Comparison of ENCODE assay signal across 1 cellular context in the genomic region with DNA sequence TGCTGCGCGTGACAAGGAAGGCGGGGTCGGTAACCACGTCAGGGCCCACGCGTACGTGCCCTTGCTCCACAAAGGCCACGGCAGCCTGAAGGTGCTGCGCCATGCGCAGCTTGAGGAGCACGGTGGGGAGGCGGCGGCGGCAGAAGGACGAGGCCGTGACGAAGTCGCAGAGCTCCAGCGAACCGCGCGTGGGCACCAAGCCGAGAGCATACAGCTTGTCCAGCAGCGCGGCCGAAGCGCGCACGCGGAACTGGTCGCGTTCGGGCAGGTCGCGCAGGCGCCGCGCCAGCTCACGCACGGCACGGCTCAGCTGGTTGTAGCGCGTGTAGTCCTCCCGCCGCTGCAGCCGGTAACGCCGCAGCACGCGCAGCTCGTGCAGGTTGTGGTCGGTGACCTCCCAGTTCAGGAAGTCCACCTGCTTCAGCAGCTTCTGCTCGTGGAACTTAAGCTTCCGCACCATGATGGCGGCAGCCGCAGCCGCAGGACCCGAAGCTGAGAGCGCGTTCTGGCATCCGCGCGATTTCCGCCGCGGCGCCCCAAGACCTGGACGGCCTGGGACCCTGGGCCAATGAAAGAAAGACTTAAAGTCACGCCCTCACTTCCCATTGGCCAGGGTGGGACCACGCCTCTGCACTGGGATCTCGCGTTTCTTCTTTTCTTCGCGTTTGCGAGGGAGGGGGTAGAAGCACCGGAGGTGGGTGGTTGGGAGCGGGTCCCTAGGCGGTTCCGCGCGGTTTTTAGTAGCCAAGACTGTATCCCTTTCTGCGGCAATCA.
TF ChIP-seq lines count a peak whose summit lies in the region.

A gene with protein sequence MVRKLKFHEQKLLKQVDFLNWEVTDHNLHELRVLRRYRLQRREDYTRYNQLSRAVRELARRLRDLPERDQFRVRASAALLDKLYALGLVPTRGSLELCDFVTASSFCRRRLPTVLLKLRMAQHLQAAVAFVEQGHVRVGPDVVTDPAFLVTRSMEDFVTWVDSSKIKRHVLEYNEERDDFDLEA (minus strand): TSS at position 516 of the 774 bp plus-strand sequence. CDS start 56 bp downstream, at position 460.

TF ChIP-seq in HepG2, 621 proteins besides CTCF, POLR2A, EP300 and RAD21 (continued from another document and continues in another):
- TF ChIP-seq ZNF335 (CRISPR knock-in tag; IDR thresholded peaks at IDR 0.05) (no peak; the same call in 1 of the 2 replicates), SIX1 (CRISPR knock-in tag; IDR thresholded peaks at IDR 0.05; ENCODE audit: borderline replicate concordance) (no peak), CREM (IDR thresholded peaks at IDR 0.05) (peak; percentile 56), CREM (CRISPR knock-in tag; IDR thresholded peaks at IDR 0.05) (no peak), ZFY (CRISPR knock-in tag; IDR thresholded peaks at IDR 0.05) (peak; percentile 82), ZNF451 (CRISPR knock-in tag; IDR thresholded peaks at IDR 0.05) (peak; percentile 73; the same call in 1 of the 2 replicates), RARA (CRISPR knock-in tag; IDR thresholded peaks at IDR 0.05) (no peak; the same call in 1 of the 2 replicates), SOX5 (CRISPR knock-in tag; IDR thresholded peaks at IDR 0.05; ENCODE audit: borderline replicate concordance) (peak; percentile 4; the same call in 1 of the 2 replicates), HDAC2 (CRISPR knock-in tag; IDR thresholded peaks at IDR 0.05) (peak; percentile 64), MXD4 (CRISPR knock-in tag; IDR thresholded peaks at IDR 0.05) (peak; percentile 95), ZNF326 (CRISPR knock-in tag; IDR thresholded peaks at IDR 0.05; ENCODE audit: borderline replicate concordance) (peak; percentile 64; the same call in 1 of the 2 replicates), SYNCRIP (IDR thresholded peaks at IDR 0.05; ENCODE audit: insufficient read depth, low read depth, low read length) (no peak), ZNF260 (CRISPR knock-in tag; IDR thresholded peaks at IDR 0.05; ENCODE audit: borderline replicate concordance, low read depth) (no peak), NBN (conservative IDR thresholded peaks at IDR 0.05) (no peak), GABPA (IDR thresholded peaks at IDR 0.05; ENCODE audit: low read depth, low read length) (no peak), GABPA (CRISPR knock-in tag; IDR thresholded peaks at IDR 0.05; ENCODE audit: low read depth) (peak; percentile 84), BCL6 (CRISPR knock-in tag; IDR thresholded peaks at IDR 0.05) (no peak; the same call in 1 of the 2 replicates), XRCC5 (optimal IDR thresholded peaks at IDR 0.05; ENCODE audit: low read length) (peak; percentile 12), HOXA7 (CRISPR knock-in tag; IDR thresholded peaks at IDR 0.05) (0 out of 2 replicates have a peak, but pooled peaks have one; percentile 59), HHEX (CRISPR knock-in tag; IDR thresholded peaks at IDR 0.05) (no peak), ZIK1 (CRISPR knock-in tag; IDR thresholded peaks at IDR 0.05; ENCODE audit: borderline replicate concordance, low read depth) (no peak; the same call in 1 of the 2 replicates), ZNF350 (CRISPR knock-in tag; IDR thresholded peaks at IDR 0.05; ENCODE audit: borderline replicate concordance, low read depth) (peak; percentile 79), ZNF879 (CRISPR knock-in tag; IDR thresholded peaks at IDR 0.05) (peak; percentile 93), PHF21A (CRISPR knock-in tag; IDR thresholded peaks at IDR 0.05) (peak; percentile 62; the same call in 1 of the 2 replicates), ZMAT3 (CRISPR knock-in tag; conservative IDR thresholded peaks at IDR 0.05) (peak; percentile 97), TRIM24 (CRISPR knock-in tag; IDR thresholded peaks at IDR 0.05) (peak; percentile 52), ZFAT (CRISPR knock-in tag; conservative IDR thresholded peaks at IDR 0.05) (peak; percentile 71; the same call in 1 of the 2 replicates), ETV5 (CRISPR knock-in tag; IDR thresholded peaks at IDR 0.05; ENCODE audit: borderline replicate concordance) (peak; percentile 85), ONECUT2 (CRISPR knock-in tag; IDR thresholded peaks at IDR 0.05) (no peak; the same call in 1 of the 2 replicates), ZNF577 (CRISPR knock-in tag; IDR thresholded peaks at IDR 0.05; ENCODE audit: borderline replicate concordance, low read depth) (no peak), ZNF883 (CRISPR knock-in tag; IDR thresholded peaks at IDR 0.05; ENCODE audit: not compliant biosample characterization) (peak; percentile 92), ELF3 (CRISPR knock-in tag; IDR thresholded peaks at IDR 0.05) (peak; percentile 78), CENPT (CRISPR knock-in tag; IDR thresholded peaks at IDR 0.05; ENCODE audit: low read depth) (peak; percentile 72; the same call in 1 of the 2 replicates), SOX13 (IDR thresholded peaks at IDR 0.05) (no peak; the same call in 1 of the 2 replicates), SOX13 (CRISPR knock-in tag; conservative IDR thresholded peaks at IDR 0.05 in 1 of 2, IDR thresholded peaks at IDR 0.05 in 1 of 2) (peak in 1 of 2 experiments; percentile 27; a peak in 2 of 4 replicates), ZFP90 (CRISPR knock-in tag; IDR thresholded peaks at IDR 0.05; ENCODE audit: borderline replicate concordance) (peak; percentile 85; the same call in 1 of the 2 replicates), NR1H2 (CRISPR knock-in tag; IDR thresholded peaks at IDR 0.05; ENCODE audit: borderline replicate concordance, low read depth) (0 out of 2 replicates have a peak, but pooled peaks have one; percentile 68), UBTF (CRISPR knock-in tag; IDR thresholded peaks at IDR 0.05) (peak; percentile 93), ZNF501 (CRISPR knock-in tag; IDR thresholded peaks at IDR 0.05) (peak; percentile 90), PRPF4 (IDR thresholded peaks at IDR 0.05; ENCODE audit: low read depth, low read length, poor library complexity, severe bottlenecking) (no peak), XBP1 (CRISPR knock-in tag; IDR thresholded peaks at IDR 0.05) (peak; percentile 25; the same call in 1 of the 2 replicates), GPBP1L1 (CRISPR knock-in tag; IDR thresholded peaks at IDR 0.05) (no peak), POLR2G (IDR thresholded peaks at IDR 0.05; ENCODE audit: low read depth, low read length) (peak; percentile 98), PAF1 (CRISPR knock-in tag; IDR thresholded peaks at IDR 0.05) (no peak), KLF9 (CRISPR knock-in tag; IDR thresholded peaks at IDR 0.05; ENCODE audit: low read depth) (no peak), ZNF557 (CRISPR knock-in tag; IDR thresholded peaks at IDR 0.05) (peak; percentile 77), POLR2AphosphoS5 (IDR thresholded peaks at IDR 0.05; ENCODE audit: low read depth, low read length) (peak; percentile 97), NAIF1 (CRISPR knock-in tag; IDR thresholded peaks at IDR 0.05; ENCODE audit: borderline replicate concordance) (peak; percentile 79; the same call in 1 of the 2 replicates), ZNF713 (CRISPR knock-in tag; IDR thresholded peaks at IDR 0.05) (peak; percentile 88; the same call in 1 of the 2 replicates)
- TF ChIP-seq, protein P1, sequence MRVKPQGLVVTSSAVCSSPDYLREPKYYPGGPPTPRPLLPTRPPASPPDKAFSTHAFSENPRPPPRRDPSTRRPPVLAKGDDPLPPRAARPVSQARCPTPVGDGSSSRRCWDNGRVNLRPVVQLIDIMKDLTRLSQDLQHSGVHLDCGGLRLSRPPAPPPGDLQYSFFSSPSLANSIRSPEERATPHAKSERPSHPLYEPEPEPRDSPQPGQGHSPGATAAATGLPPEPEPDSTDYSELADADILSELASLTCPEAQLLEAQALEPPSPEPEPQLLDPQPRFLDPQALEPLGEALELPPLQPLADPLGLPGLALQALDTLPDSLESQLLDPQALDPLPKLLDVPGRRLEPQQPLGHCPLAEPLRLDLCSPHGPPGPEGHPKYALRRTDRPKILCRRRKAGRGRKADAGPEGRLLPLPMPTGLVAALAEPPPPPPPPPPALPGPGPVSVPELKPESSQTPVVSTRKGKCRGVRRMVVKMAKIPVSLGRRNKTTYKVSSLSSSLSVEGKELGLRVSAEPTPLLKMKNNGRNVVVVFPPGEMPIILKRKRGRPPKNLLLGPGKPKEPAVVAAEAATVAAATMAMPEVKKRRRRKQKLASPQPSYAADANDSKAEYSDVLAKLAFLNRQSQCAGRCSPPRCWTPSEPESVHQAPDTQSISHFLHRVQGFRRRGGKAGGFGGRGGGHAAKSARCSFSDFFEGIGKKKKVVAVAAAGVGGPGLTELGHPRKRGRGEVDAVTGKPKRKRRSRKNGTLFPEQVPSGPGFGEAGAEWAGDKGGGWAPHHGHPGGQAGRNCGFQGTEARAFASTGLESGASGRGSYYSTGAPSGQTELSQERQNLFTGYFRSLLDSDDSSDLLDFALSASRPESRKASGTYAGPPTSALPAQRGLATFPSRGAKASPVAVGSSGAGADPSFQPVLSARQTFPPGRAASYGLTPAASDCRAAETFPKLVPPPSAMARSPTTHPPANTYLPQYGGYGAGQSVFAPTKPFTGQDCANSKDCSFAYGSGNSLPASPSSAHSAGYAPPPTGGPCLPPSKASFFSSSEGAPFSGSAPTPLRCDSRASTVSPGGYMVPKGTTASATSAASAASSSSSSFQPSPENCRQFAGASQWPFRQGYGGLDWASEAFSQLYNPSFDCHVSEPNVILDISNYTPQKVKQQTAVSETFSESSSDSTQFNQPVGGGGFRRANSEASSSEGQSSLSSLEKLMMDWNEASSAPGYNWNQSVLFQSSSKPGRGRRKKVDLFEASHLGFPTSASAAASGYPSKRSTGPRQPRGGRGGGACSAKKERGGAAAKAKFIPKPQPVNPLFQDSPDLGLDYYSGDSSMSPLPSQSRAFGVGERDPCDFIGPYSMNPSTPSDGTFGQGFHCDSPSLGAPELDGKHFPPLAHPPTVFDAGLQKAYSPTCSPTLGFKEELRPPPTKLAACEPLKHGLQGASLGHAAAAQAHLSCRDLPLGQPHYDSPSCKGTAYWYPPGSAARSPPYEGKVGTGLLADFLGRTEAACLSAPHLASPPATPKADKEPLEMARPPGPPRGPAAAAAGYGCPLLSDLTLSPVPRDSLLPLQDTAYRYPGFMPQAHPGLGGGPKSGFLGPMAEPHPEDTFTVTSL (CRISPR knock-in tag; IDR thresholded peaks at IDR 0.05; ENCODE audit: borderline replicate concordance), result no peak
- TF ChIP-seq, protein P2, sequence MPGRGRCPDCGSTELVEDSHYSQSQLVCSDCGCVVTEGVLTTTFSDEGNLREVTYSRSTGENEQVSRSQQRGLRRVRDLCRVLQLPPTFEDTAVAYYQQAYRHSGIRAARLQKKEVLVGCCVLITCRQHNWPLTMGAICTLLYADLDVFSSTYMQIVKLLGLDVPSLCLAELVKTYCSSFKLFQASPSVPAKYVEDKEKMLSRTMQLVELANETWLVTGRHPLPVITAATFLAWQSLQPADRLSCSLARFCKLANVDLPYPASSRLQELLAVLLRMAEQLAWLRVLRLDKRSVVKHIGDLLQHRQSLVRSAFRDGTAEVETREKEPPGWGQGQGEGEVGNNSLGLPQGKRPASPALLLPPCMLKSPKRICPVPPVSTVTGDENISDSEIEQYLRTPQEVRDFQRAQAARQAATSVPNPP (CRISPR knock-in tag; IDR thresholded peaks at IDR 0.05), result peak; percentile 90
- TF ChIP-seq, protein P3, sequence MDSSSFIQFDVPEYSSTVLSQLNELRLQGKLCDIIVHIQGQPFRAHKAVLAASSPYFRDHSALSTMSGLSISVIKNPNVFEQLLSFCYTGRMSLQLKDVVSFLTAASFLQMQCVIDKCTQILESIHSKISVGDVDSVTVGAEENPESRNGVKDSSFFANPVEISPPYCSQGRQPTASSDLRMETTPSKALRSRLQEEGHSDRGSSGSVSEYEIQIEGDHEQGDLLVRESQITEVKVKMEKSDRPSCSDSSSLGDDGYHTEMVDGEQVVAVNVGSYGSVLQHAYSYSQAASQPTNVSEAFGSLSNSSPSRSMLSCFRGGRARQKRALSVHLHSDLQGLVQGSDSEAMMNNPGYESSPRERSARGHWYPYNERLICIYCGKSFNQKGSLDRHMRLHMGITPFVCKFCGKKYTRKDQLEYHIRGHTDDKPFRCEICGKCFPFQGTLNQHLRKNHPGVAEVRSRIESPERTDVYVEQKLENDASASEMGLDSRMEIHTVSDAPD (CRISPR knock-in tag; IDR thresholded peaks at IDR 0.05), result peak; percentile 93
- TF ChIP-seq, protein P4, sequence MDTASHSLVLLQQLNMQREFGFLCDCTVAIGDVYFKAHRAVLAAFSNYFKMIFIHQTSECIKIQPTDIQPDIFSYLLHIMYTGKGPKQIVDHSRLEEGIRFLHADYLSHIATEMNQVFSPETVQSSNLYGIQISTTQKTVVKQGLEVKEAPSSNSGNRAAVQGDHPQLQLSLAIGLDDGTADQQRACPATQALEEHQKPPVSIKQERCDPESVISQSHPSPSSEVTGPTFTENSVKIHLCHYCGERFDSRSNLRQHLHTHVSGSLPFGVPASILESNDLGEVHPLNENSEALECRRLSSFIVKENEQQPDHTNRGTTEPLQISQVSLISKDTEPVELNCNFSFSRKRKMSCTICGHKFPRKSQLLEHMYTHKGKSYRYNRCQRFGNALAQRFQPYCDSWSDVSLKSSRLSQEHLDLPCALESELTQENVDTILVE (CRISPR knock-in tag; IDR thresholded peaks at IDR 0.05), result peak; percentile 91
